Comparison of ENCODE assay signal across 1 cellular context in the genomic region with DNA sequence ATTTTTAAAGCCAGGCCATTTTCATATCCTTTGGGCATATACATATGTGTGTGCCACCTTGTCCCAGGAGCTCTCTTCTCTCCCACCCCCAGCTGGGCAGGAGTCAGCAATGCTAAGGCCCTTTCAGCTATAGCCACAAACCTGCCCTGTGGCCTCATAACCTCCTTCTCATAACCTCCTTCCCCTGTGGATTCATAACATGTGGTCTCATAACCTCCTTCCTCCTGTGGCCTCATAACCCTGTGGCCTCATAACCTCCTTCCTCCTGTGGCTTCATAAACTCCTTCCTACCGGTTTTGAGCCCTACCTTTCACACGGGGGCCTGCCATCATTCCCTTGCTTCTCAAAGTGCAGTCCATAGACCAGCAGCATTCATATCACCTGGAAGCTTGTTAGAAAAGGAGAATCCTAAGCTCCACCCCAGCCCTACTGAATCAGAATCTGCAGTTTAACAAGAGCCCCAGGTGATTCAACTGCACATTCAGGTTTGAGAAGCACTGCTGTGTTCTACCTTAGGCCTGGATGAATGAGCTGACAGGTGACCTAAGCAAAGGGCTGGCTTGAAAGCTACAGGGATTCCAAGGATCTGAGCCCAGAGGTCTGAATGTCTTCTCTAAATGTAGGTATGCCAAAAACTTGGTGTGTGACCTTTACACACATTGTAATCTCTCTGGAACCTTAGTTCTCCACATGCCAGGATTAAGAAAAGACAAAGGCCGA.
A peak's percentile ranks its signal among the peaks of the same experiment; 100 is the strongest.
TF ChIP-seq lines count a peak whose summit lies in the region.

No MANE protein-coding gene starts in this region.

TF ChIP-seq in GM12878, 131 proteins besides CTCF, POLR2A, EP300 and RAD21:
- TF ChIP-seq, protein P1, sequence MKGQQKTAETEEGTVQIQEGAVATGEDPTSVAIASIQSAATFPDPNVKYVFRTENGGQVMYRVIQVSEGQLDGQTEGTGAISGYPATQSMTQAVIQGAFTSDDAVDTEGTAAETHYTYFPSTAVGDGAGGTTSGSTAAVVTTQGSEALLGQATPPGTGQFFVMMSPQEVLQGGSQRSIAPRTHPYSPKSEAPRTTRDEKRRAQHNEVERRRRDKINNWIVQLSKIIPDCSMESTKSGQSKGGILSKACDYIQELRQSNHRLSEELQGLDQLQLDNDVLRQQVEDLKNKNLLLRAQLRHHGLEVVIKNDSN (IDR thresholded peaks at IDR 0.05; ENCODE audit: borderline replicate concordance, extremely low read length, insufficient read depth, low read depth, low read length) = no peak
- TF ChIP-seq RUNX3 (IDR thresholded peaks at IDR 0.05; ENCODE audit: low read length) = peak; percentile 43
